Comparison of ENCODE assay signal across 1 cellular context in genomic region chr12:31732926-31733548, GRCh38.
TF ChIP-seq lines count a peak whose summit lies in the region.

No MANE protein-coding gene starts in this region.

TF ChIP-seq in K562, 482 proteins besides CTCF, POLR2A, EP300 and RAD21 (continued from another document and continues in another):
- TF ChIP-seq RBM17 (IDR thresholded peaks at IDR 0.05; ENCODE audit: borderline replicate concordance, low read depth, low read length) (no peak), RAD51 (IDR thresholded peaks at IDR 0.05; ENCODE audit: borderline replicate concordance, low read depth) (no peak), ZNF584 (CRISPR knock-in tag; IDR thresholded peaks at IDR 0.05; ENCODE audit: low read depth) (no peak), ZNF395 (CRISPR knock-in tag; IDR thresholded peaks at IDR 0.05) (no peak), ADNP (tag; IDR thresholded peaks at IDR 0.05) (no peak), SNRNP70 (optimal IDR thresholded peaks at IDR 0.05; ENCODE audit: low read depth, low read length) (no peak), THRA (IDR thresholded peaks at IDR 0.05) (no peak), ZFP1 (CRISPR knock-in tag; IDR thresholded peaks at IDR 0.05) (no peak), RREB1 (CRISPR knock-in tag; IDR thresholded peaks at IDR 0.05) (no peak), MIER1 (IDR thresholded peaks at IDR 0.05; ENCODE audit: low read depth) (no peak), ZNF830 (CRISPR knock-in tag; IDR thresholded peaks at IDR 0.05) (no peak), POLR2G (IDR thresholded peaks at IDR 0.05; ENCODE audit: low read depth, low read length) (peak; percentile 23; the same call in 1 of the 2 replicates), PHTF2 (CRISPR knock-in tag; IDR thresholded peaks at IDR 0.05) (no peak), ZBTB33 (CRISPR knock-in tag; IDR thresholded peaks at IDR 0.05) (no peak), SNAPC5 (CRISPR knock-in tag; IDR thresholded peaks at IDR 0.05) (no peak), ZKSCAN3 (CRISPR knock-in tag; IDR thresholded peaks at IDR 0.05) (no peak), ZNF77 (CRISPR knock-in tag; IDR thresholded peaks at IDR 0.05) (no peak), ZBTB34 (CRISPR knock-in tag; IDR thresholded peaks at IDR 0.05) (no peak), ZBTB9 (CRISPR knock-in tag; IDR thresholded peaks at IDR 0.05) (no peak), ZNF232 (CRISPR knock-in tag; IDR thresholded peaks at IDR 0.05) (no peak), CCNT2 (IDR thresholded peaks at IDR 0.05; ENCODE audit: borderline replicate concordance, extremely low read depth, insufficient read length, low read depth, low read length) (no peak), ZNF639 (CRISPR knock-in tag; conservative IDR thresholded peaks at IDR 0.05 in 1 of 2, IDR thresholded peaks at IDR 0.05 in 1 of 2) (no peak), ZNF143 (CRISPR knock-in tag; IDR thresholded peaks at IDR 0.05) (no peak), TRIM24 (IDR thresholded peaks at IDR 0.05) (peak; percentile 54 to 66; a peak in 3 of 4 replicates), BRD9 (IDR thresholded peaks at IDR 0.05; ENCODE audit: low read depth, partially characterized antibody) (peak; percentile 88), ID3 (CRISPR knock-in tag; IDR thresholded peaks at IDR 0.05) (no peak), ID3 (tag; IDR thresholded peaks at IDR 0.05) (no peak), SAP30 (IDR thresholded peaks at IDR 0.05; ENCODE audit: borderline replicate concordance, insufficient read depth, low read depth, low read length, poor library complexity, severe bottlenecking) (no peak), USF2 (CRISPR knock-in tag; IDR thresholded peaks at IDR 0.05) (no peak), CEBPG (CRISPR knock-in tag; IDR thresholded peaks at IDR 0.05) (no peak; the same call in 1 of the 2 replicates), CEBPG (tag; conservative IDR thresholded peaks at IDR 0.05 in 1 of 2, IDR thresholded peaks at IDR 0.05 in 1 of 2) (peak; percentile 56 to 58; a peak in 2 of 4 replicates), NFE2L1 (tag; IDR thresholded peaks at IDR 0.05; ENCODE audit: borderline replicate concordance, low read depth) (no peak), NCOA6 (IDR thresholded peaks at IDR 0.05) (no peak), ZNF511 (CRISPR knock-in tag; IDR thresholded peaks at IDR 0.05) (no peak), ZC3H8 (IDR thresholded peaks at IDR 0.05) (no peak), MBD2 (IDR thresholded peaks at IDR 0.05; ENCODE audit: borderline replicate concordance, low read depth) (no peak), EWSR1 (IDR thresholded peaks at IDR 0.05; ENCODE audit: borderline replicate concordance, low read depth, partially characterized antibody) (no peak), NFATC3 (IDR thresholded peaks at IDR 0.05) (no peak), TAL1 (IDR thresholded peaks at IDR 0.05) (no peak), BDP1 (IDR thresholded peaks at IDR 0.05; ENCODE audit: insufficient read depth, insufficient read length) (no peak), DMBX1 (CRISPR knock-in tag; IDR thresholded peaks at IDR 0.05; ENCODE audit: borderline replicate concordance) (no peak), MLX (CRISPR knock-in tag; conservative IDR thresholded peaks at IDR 0.05) (no peak), EZH2 (IDR thresholded peaks at IDR 0.05; ENCODE audit: borderline replicate concordance, low read depth, low read length) (no peak), ZSCAN29 (IDR thresholded peaks at IDR 0.05) (no peak), ZNF212 (CRISPR knock-in tag; IDR thresholded peaks at IDR 0.05) (no peak), ZNF586 (CRISPR knock-in tag; conservative IDR thresholded peaks at IDR 0.05) (no peak), MYNN (IDR thresholded peaks at IDR 0.05) (no peak; the same call in 1 of the 2 replicates), MYNN (CRISPR knock-in tag; IDR thresholded peaks at IDR 0.05) (no peak), SMAD3 (CRISPR knock-in tag; conservative IDR thresholded peaks at IDR 0.05) (no peak), ZFX (CRISPR knock-in tag; IDR thresholded peaks at IDR 0.05) (no peak), CBFA2T2 (conservative IDR thresholded peaks at IDR 0.05) (no peak), BHLHE40 (IDR thresholded peaks at IDR 0.05; ENCODE audit: low read length) (no peak), ZNF197 (CRISPR knock-in tag; IDR thresholded peaks at IDR 0.05; ENCODE audit: low read depth) (no peak), NR4A1 (CRISPR knock-in tag; IDR thresholded peaks at IDR 0.05) (no peak), NR4A1 (tag; IDR thresholded peaks at IDR 0.05) (0 out of 2 replicates have a peak, but pooled peaks have one; percentile 20), ZEB2 (IDR thresholded peaks at IDR 0.05) (peak; percentile 89)
